1 cellular context compared by ENCODE assay signal in the genomic region with DNA sequence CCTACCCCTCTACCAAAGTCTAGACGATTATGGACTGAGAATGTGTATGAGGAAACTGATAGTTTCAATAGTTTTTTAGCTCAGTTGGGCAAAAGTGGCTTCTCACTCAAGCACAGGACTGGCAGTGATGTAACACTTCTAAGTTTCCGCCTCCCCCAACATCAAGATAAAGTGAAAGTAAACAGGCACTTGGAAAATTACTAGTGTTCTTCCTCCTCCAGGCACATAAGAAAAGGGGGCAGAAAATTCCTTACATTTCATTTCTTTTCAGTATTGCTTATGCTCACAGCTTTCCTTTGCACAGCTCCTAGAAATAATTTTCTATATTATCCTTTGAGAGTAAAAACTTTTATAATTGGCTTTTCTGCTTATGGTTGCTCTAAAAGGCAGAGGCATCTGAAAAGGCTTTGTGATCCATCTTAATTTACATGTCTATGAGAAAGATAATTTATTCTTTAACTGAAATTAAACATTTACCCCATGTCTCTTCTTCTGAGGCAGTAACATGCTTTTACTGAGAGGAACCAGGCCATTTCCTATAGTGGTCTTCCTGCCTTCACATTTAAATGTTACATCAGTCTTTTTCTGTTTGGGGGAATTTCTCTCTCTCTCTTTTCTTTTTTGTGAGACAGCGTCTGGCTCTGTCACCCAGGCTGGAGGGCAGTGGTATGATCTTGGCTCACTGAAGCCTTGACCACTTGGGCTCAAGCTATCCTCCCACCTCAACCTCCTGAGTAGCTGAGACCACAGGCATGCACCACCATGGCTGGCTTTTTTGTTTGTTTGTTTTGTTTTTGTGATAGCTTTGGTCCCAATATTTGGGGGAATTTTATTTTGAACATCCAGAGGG.
A peak's percentile ranks its signal among the peaks of the same experiment; 100 is the strongest.
TF ChIP-seq lines count a peak whose summit lies in the region.

No MANE protein-coding gene starts in this region.

TF ChIP-seq in K562, 482 proteins besides CTCF, POLR2A, EP300 and RAD21 (continued from another document and continues in another):
- TF ChIP-seq, protein P1, sequence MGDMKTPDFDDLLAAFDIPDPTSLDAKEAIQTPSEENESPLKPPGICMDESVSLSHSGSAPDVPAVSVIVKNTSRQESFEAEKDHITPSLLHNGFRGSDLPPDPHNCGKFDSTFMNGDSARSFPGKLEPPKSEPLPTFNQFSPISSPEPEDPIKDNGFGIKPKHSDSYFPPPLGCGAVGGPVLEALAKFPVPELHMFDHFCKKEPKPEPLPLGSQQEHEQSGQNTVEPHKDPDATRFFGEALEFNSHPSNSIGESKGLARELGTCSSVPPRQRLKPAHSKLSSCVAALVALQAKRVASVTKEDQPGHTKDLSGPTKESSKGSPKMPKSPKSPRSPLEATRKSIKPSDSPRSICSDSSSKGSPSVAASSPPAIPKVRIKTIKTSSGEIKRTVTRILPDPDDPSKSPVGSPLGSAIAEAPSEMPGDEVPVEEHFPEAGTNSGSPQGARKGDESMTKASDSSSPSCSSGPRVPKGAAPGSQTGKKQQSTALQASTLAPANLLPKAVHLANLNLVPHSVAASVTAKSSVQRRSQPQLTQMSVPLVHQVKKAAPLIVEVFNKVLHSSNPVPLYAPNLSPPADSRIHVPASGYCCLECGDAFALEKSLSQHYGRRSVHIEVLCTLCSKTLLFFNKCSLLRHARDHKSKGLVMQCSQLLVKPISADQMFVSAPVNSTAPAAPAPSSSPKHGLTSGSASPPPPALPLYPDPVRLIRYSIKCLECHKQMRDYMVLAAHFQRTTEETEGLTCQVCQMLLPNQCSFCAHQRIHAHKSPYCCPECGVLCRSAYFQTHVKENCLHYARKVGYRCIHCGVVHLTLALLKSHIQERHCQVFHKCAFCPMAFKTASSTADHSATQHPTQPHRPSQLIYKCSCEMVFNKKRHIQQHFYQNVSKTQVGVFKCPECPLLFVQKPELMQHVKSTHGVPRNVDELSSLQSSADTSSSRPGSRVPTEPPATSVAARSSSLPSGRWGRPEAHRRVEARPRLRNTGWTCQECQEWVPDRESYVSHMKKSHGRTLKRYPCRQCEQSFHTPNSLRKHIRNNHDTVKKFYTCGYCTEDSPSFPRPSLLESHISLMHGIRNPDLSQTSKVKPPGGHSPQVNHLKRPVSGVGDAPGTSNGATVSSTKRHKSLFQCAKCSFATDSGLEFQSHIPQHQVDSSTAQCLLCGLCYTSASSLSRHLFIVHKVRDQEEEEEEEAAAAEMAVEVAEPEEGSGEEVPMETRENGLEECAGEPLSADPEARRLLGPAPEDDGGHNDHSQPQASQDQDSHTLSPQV (IDR thresholded peaks at IDR 0.05) = peak; percentile 45
- TF ChIP-seq RBM34 (IDR thresholded peaks at IDR 0.05; ENCODE audit: borderline replicate concordance, insufficient read depth, low read length) (no peak), CREB1 (IDR thresholded peaks at IDR 0.05) (no peak), CREB1 (CRISPR knock-in tag; IDR thresholded peaks at IDR 0.05) (no peak; the same call in 1 of the 2 replicates), SAFB2 (IDR thresholded peaks at IDR 0.05; ENCODE audit: borderline replicate concordance, low read depth, low read length, severe bottlenecking) (no peak), ZNF589 (CRISPR knock-in tag; IDR thresholded peaks at IDR 0.05; ENCODE audit: low read depth) (no peak; the same call in 1 of the 2 replicates), SRSF3 (IDR thresholded peaks at IDR 0.05; ENCODE audit: insufficient read depth, low read length) (no peak), CXXC5 (CRISPR knock-in tag; IDR thresholded peaks at IDR 0.05) (peak; percentile 43; the same call in 1 of the 2 replicates), XRCC3 (IDR thresholded peaks at IDR 0.05) (no peak), ZNF644 (tag; IDR thresholded peaks at IDR 0.05; ENCODE audit: low read depth) (no peak; the same call in 1 of the 2 replicates), XRCC5 (IDR thresholded peaks at IDR 0.05; ENCODE audit: low read depth, low read length) (no peak), EP400 (IDR thresholded peaks at IDR 0.05) (peak; percentile 80), ZC3H8 (IDR thresholded peaks at IDR 0.05) (no peak), FUS (optimal IDR thresholded peaks at IDR 0.05; ENCODE audit: low read depth, low read length) (no peak), TOE1 (IDR thresholded peaks at IDR 0.05; ENCODE audit: borderline replicate concordance) (no peak), TOE1 (CRISPR knock-in tag; IDR thresholded peaks at IDR 0.05; ENCODE audit: borderline replicate concordance, low read depth) (no peak), NCOA1 (IDR thresholded peaks at IDR 0.05; ENCODE audit: low read depth) (0 out of 2 replicates have a peak, but pooled peaks have one; percentile 18), NBN (IDR thresholded peaks at IDR 0.05; ENCODE audit: low read depth) (peak; percentile 26; the same call in 1 of the 2 replicates), SMAD1 (IDR thresholded peaks at IDR 0.05; ENCODE audit: low read depth, low read length, partially characterized antibody) (peak; percentile 84), POLR2H (tag; IDR thresholded peaks at IDR 0.05; ENCODE audit: low read depth) (peak; percentile 67), PHF21A (IDR thresholded peaks at IDR 0.05; ENCODE audit: borderline replicate concordance, low read depth) (no peak), CBFA2T2 (conservative IDR thresholded peaks at IDR 0.05) (no peak), FOXA3 (CRISPR knock-in tag; conservative IDR thresholded peaks at IDR 0.05 in 1 of 2, IDR thresholded peaks at IDR 0.05 in 1 of 2) (peak; percentile 92 to 96), HCFC1 (IDR thresholded peaks at IDR 0.05; ENCODE audit: low read depth, low read length) (no peak), NR2C1 (IDR thresholded peaks at IDR 0.05) (0 out of 2 replicates have a peak, but pooled peaks have one; percentile 4), NR2C1 (tag; IDR thresholded peaks at IDR 0.05) (peak; percentile 29; the same call in 1 of the 2 replicates)
- TF ChIP-seq, protein P2, sequence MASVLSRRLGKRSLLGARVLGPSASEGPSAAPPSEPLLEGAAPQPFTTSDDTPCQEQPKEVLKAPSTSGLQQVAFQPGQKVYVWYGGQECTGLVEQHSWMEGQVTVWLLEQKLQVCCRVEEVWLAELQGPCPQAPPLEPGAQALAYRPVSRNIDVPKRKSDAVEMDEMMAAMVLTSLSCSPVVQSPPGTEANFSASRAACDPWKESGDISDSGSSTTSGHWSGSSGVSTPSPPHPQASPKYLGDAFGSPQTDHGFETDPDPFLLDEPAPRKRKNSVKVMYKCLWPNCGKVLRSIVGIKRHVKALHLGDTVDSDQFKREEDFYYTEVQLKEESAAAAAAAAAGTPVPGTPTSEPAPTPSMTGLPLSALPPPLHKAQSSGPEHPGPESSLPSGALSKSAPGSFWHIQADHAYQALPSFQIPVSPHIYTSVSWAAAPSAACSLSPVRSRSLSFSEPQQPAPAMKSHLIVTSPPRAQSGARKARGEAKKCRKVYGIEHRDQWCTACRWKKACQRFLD (CRISPR knock-in tag; IDR thresholded peaks at IDR 0.05) = no peak; the same call in 1 of the 2 replicates
- TF ChIP-seq, protein P3, sequence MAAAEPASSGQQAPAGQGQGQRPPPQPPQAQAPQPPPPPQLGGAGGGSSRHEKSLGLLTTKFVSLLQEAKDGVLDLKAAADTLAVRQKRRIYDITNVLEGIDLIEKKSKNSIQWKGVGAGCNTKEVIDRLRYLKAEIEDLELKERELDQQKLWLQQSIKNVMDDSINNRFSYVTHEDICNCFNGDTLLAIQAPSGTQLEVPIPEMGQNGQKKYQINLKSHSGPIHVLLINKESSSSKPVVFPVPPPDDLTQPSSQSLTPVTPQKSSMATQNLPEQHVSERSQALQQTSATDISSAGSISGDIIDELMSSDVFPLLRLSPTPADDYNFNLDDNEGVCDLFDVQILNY (CRISPR knock-in tag; IDR thresholded peaks at IDR 0.05) = no peak
- TF ChIP-seq, protein P4, sequence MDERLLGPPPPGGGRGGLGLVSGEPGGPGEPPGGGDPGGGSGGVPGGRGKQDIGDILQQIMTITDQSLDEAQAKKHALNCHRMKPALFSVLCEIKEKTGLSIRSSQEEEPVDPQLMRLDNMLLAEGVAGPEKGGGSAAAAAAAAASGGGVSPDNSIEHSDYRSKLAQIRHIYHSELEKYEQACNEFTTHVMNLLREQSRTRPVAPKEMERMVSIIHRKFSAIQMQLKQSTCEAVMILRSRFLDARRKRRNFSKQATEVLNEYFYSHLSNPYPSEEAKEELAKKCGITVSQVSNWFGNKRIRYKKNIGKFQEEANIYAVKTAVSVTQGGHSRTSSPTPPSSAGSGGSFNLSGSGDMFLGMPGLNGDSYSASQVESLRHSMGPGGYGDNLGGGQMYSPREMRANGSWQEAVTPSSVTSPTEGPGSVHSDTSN (CRISPR knock-in tag; IDR thresholded peaks at IDR 0.05; ENCODE audit: low read depth) = no peak
- TF ChIP-seq, protein P4 (tag; conservative IDR thresholded peaks at IDR 0.05; ENCODE audit: low read depth) = peak; percentile 10; the same call in 1 of the 2 replicates
- TF ChIP-seq, protein P5, sequence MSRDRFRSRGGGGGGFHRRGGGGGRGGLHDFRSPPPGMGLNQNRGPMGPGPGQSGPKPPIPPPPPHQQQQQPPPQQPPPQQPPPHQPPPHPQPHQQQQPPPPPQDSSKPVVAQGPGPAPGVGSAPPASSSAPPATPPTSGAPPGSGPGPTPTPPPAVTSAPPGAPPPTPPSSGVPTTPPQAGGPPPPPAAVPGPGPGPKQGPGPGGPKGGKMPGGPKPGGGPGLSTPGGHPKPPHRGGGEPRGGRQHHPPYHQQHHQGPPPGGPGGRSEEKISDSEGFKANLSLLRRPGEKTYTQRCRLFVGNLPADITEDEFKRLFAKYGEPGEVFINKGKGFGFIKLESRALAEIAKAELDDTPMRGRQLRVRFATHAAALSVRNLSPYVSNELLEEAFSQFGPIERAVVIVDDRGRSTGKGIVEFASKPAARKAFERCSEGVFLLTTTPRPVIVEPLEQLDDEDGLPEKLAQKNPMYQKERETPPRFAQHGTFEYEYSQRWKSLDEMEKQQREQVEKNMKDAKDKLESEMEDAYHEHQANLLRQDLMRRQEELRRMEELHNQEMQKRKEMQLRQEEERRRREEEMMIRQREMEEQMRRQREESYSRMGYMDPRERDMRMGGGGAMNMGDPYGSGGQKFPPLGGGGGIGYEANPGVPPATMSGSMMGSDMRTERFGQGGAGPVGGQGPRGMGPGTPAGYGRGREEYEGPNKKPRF (IDR thresholded peaks at IDR 0.05; ENCODE audit: low read depth, low read length) = no peak
- TF ChIP-seq, protein P6, sequence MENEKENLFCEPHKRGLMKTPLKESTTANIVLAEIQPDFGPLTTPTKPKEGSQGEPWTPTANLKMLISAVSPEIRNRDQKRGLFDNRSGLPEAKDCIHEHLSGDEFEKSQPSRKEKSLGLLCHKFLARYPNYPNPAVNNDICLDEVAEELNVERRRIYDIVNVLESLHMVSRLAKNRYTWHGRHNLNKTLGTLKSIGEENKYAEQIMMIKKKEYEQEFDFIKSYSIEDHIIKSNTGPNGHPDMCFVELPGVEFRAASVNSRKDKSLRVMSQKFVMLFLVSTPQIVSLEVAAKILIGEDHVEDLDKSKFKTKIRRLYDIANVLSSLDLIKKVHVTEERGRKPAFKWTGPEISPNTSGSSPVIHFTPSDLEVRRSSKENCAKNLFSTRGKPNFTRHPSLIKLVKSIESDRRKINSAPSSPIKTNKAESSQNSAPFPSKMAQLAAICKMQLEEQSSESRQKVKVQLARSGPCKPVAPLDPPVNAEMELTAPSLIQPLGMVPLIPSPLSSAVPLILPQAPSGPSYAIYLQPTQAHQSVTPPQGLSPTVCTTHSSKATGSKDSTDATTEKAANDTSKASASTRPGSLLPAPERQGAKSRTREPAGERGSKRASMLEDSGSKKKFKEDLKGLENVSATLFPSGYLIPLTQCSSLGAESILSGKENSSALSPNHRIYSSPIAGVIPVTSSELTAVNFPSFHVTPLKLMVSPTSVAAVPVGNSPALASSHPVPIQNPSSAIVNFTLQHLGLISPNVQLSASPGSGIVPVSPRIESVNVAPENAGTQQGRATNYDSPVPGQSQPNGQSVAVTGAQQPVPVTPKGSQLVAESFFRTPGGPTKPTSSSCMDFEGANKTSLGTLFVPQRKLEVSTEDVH (IDR thresholded peaks at IDR 0.05; ENCODE audit: low read depth, partially characterized antibody) = no peak
